9 cellular contexts compared by ENCODE assay signal in genomic region chr16:14275934-14276333, GRCh38.
"Had no signal": no experiment of that assay in that cellular context is flagged by ENCODE, and none has a peak within 500 bp of the region (broad histone marks: within the 10 kb centered on the region; RNA-seq: fewer than 3 reads in every experiment).

No MANE protein-coding gene starts in this region.

- H3K27ac Mint-ChIP-seq: IgD-negative memory B cell had no signal

- H3K9me3 ChIP-seq: HAP-1 had no signal

- H2AFZ ChIP-seq: GM23248 had no signal

- H3K4me3 ChIP-seq: GM23248, HAP-1 had no signal

- FAIRE-seq: HepG2 had no signal

- H3K36me3 ChIP-seq: HAP-1 had no signal

- ATAC-seq: HCT116, HepG2 had no signal

- DNase-seq: GM23248, GOT3, H7, KG1 had no signal

- H3K4me1 Mint-ChIP-seq: IgD-negative memory B cell had no signal

- H3K27ac ChIP-seq: GM23248, HL-60 had no signal

- H3K9ac ChIP-seq: GM23248 had no signal
